Comparison of ENCODE assay signal across 1 cellular context in the genomic region with DNA sequence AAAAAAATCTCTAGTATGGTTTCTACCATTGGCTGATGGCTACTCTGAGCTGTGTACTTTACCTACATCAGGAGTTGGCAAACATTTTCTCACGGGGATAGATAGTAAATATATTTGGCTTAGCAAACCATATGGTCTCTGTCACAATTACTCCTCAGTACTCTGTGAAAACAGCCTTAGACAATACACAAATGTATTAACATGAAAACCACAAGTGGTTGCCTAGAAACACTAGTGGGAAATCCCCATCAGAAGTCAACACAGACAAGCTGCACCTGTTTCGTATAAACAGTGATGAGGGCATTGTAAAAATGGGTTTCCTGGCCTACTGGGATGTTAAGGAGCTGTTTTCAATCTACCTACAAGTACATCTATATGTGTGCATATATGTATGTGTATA.
TF ChIP-seq lines count a peak whose summit lies in the region.

No MANE protein-coding gene starts in this region.

TF ChIP-seq in GM12878, 131 proteins besides CTCF, POLR2A, EP300 and RAD21 (continued from another document):
- TF ChIP-seq, protein P1, sequence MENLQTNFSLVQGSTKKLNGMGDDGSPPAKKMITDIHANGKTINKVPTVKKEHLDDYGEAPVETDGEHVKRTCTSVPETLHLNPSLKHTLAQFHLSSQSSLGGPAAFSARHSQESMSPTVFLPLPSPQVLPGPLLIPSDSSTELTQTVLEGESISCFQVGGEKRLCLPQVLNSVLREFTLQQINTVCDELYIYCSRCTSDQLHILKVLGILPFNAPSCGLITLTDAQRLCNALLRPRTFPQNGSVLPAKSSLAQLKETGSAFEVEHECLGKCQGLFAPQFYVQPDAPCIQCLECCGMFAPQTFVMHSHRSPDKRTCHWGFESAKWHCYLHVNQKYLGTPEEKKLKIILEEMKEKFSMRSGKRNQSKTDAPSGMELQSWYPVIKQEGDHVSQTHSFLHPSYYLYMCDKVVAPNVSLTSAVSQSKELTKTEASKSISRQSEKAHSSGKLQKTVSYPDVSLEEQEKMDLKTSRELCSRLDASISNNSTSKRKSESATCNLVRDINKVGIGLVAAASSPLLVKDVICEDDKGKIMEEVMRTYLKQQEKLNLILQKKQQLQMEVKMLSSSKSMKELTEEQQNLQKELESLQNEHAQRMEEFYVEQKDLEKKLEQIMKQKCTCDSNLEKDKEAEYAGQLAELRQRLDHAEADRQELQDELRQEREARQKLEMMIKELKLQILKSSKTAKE (IDR thresholded peaks at IDR 0.05; ENCODE audit: low read depth, poor library complexity, severe bottlenecking), result peak; percentile 55
- TF ChIP-seq FOXM1 (IDR thresholded peaks at IDR 0.05; ENCODE audit: low read depth, low read length), result 0 out of 2 replicates have a peak, but pooled peaks have one; percentile 35
- TF ChIP-seq, protein P2, sequence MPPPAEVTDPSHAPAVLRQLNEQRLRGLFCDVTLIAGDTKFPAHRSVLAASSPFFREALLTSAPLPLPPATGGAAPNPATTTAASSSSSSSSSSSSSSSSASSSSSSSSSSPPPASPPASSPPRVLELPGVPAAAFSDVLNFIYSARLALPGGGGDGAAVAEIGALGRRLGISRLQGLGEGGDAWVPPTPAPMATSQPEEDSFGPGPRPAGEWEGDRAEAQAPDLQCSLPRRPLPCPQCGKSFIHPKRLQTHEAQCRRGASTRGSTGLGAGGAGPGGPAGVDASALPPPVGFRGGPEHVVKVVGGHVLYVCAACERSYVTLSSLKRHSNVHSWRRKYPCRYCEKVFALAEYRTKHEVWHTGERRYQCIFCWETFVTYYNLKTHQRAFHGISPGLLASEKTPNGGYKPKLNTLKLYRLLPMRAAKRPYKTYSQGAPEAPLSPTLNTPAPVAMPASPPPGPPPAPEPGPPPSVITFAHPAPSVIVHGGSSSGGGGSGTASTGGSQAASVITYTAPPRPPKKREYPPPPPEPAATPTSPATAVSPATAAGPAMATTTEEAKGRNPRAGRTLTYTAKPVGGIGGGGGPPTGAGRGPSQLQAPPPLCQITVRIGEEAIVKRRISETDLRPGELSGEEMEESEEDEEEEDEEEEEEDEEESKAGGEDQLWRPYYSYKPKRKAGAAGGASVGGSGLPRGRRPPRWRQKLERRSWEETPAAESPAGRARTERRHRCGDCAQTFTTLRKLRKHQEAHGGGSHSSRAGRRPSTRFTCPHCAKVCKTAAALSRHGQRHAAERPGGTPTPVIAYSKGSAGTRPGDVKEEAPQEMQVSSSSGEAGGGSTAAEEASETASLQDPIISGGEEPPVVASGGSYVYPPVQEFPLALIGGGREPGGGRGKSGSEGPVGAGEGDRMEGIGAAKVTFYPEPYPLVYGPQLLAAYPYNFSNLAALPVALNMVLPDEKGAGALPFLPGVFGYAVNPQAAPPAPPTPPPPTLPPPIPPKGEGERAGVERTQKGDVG (CRISPR knock-in tag; IDR thresholded peaks at IDR 0.05), result no peak
- no peak for TF ChIP-seq ASH2L (IDR thresholded peaks at IDR 0.05; ENCODE audit: borderline replicate concordance, low read depth)
- TF ChIP-seq MTA2 (IDR thresholded peaks at IDR 0.05; ENCODE audit: low read depth), result peak; percentile 55
- TF ChIP-seq, protein P3, sequence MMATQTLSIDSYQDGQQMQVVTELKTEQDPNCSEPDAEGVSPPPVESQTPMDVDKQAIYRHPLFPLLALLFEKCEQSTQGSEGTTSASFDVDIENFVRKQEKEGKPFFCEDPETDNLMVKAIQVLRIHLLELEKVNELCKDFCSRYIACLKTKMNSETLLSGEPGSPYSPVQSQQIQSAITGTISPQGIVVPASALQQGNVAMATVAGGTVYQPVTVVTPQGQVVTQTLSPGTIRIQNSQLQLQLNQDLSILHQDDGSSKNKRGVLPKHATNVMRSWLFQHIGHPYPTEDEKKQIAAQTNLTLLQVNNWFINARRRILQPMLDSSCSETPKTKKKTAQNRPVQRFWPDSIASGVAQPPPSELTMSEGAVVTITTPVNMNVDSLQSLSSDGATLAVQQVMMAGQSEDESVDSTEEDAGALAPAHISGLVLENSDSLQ (IDR thresholded peaks at IDR 0.05), result peak; percentile 78
- TF ChIP-seq CBX3 (IDR thresholded peaks at IDR 0.05; ENCODE audit: borderline replicate concordance, low read depth), result no peak
- no peak for TF ChIP-seq CREB1 (IDR thresholded peaks at IDR 0.05; ENCODE audit: low read depth)
- TF ChIP-seq, protein P4, sequence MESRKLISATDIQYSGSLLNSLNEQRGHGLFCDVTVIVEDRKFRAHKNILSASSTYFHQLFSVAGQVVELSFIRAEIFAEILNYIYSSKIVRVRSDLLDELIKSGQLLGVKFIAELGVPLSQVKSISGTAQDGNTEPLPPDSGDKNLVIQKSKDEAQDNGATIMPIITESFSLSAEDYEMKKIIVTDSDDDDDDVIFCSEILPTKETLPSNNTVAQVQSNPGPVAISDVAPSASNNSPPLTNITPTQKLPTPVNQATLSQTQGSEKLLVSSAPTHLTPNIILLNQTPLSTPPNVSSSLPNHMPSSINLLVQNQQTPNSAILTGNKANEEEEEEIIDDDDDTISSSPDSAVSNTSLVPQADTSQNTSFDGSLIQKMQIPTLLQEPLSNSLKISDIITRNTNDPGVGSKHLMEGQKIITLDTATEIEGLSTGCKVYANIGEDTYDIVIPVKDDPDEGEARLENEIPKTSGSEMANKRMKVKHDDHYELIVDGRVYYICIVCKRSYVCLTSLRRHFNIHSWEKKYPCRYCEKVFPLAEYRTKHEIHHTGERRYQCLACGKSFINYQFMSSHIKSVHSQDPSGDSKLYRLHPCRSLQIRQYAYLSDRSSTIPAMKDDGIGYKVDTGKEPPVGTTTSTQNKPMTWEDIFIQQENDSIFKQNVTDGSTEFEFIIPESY (IDR thresholded peaks at IDR 0.05), result no peak
- 0 out of 2 replicates have a peak, but pooled peaks have one; percentile 46 for TF ChIP-seq NBN (IDR thresholded peaks at IDR 0.05)
- TF ChIP-seq NRF1 (conservative IDR thresholded peaks at IDR 0.05; ENCODE audit: low read depth, low read length), result no peak
- TF ChIP-seq, protein P5, sequence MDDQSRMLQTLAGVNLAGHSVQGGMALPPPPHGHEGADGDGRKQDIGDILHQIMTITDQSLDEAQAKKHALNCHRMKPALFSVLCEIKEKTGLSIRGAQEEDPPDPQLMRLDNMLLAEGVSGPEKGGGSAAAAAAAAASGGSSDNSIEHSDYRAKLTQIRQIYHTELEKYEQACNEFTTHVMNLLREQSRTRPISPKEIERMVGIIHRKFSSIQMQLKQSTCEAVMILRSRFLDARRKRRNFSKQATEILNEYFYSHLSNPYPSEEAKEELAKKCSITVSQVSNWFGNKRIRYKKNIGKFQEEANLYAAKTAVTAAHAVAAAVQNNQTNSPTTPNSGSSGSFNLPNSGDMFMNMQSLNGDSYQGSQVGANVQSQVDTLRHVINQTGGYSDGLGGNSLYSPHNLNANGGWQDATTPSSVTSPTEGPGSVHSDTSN (IDR thresholded peaks at IDR 0.05; ENCODE audit: insufficient replicate concordance, low read depth, low read length), result peak; percentile 77
- TF ChIP-seq EGR1 (IDR thresholded peaks at IDR 0.05; ENCODE audit: borderline replicate concordance in 1 of 2, low read depth in 2 of 2, low read length in 2 of 2), result no peak
- no peak for TF ChIP-seq PAX5 (IDR thresholded peaks at IDR 0.05; ENCODE audit: borderline replicate concordance, low read depth, low read length)
- no peak for TF ChIP-seq SP1 (IDR thresholded peaks at IDR 0.05; ENCODE audit: low read depth, low read length)
